ENCODE assay signal across 16 cellular contexts in genomic region chrX:107880054-107880610, GRCh38. TPM values are rescaled to one million over a fixed set of nuclear protein-coding genes. Genes with fewer than 3 reads are reported as not detected.
DNase-seq lines count a peak whose midpoint lies in the region; ATAC-seq and TF ChIP-seq lines count a peak whose summit lies in the region.
"Had no signal": no experiment of that assay in that cellular context is flagged by ENCODE, and none has a peak within 500 bp of the region (broad histone marks: within the 10 kb centered on the region; RNA-seq: fewer than 3 reads in every experiment).

No MANE protein-coding gene starts in this region.

- peak; percentile 52 for DNase-seq in ACHN
- peak; percentile 4 for DNase-seq in NCI-H226
- DNase-seq in epithelial cell of proximal tubule (ENCODE audit: low read depth), result peak; percentile 43
- DNase-seq in left lobe of liver (ENCODE audit: low spot score), result no peak
- no peak for DNase-seq in activated CD8-positive, alpha-beta memory T cell treated with anti-CD3 and anti-CD28 coated beads, Interleukin-2, amount 50 U/mL, for 4 hours
- DNase-seq in NCI-H1930 (lab: John Stamatoyannopoulos, UW), result no peak
- DNase-seq in left ventricle myocardium superior, result no peak
- DNase-seq: Calu3, NCI-H1092, NCI-H1694, NCI-H446 treated with DMSO at 0.1 percent for 48 hours, NCI-H748 treated with DMSO at 0.1 percent for 48 hours, Right ventricle myocardium superior had no signal

- intact Hi-C loops in left ventricle myocardium superior (cut with micrococcal nuclease), result no loop called here

- ATAC-seq in left lobe of liver, result peak; percentile 48
- no peak for ATAC-seq in left ventricle myocardium superior
- no peak for ATAC-seq in GM18498 (IDR thresholded peaks at IDR 0.05; ENCODE audit: unreplicated experiment)
- ATAC-seq: GM12878 had no signal

- H3K4me3 ChIP-seq in epithelial cell of proximal tubule (ENCODE audit: low read depth, low read length), result no peak overlapping the region
- H3K4me3 ChIP-seq: GM12878 had no signal

- in situ Hi-C loops in ACHN (cut with HindIII; ENCODE audit: low pct_ligation_motif_present, low pct_unique_long_range_greater_than_20kb, low sequenced_read_pairs), result no loop called here

- TF ChIP-seq CTCF in epithelial cell of proximal tubule (conservative IDR thresholded peaks at IDR 0.05; ENCODE audit: low read depth, low read length), result no peak

RNA-seq across cellular contexts. Expression of gene MID2, which starts 54.5 kb away (rescaled TPM):
- total RNA-seq in epithelial cell of proximal tubule (6.1 and 11.0 TPM in 2 replicates), left lobe of liver (4.8 TPM), left ventricle myocardium superior (5.6 TPM)
- total RNA-seq: G401 had no signal

Comparison
In these comparisons a context has a peak if more than half of its experiments do, and no peak if none do; other contexts are left out.
1. DNase-seq: peak in ACHN (single experiment), NCI-H226 (single experiment) and epithelial cell of proximal tubule (single experiment); none in left lobe of liver (single experiment), activated CD8-positive, alpha-beta memory T cell treated with anti-CD3 and anti-CD28 coated beads, Interleukin-2, amount 50 U/mL, for 4 hours (single experiment), NCI-H1930 (0 of 2) and left ventricle myocardium superior (single experiment).